7 cellular contexts compared by ENCODE assay signal in genomic region chr17:18490016-18490415, GRCh38. TPM values are rescaled to one million over a fixed set of nuclear protein-coding genes. Genes with fewer than 3 reads are reported as not detected.
"Had no signal": no experiment of that assay in that cellular context is flagged by ENCODE, and none has a peak within 500 bp of the region (broad histone marks: within the 10 kb centered on the region; RNA-seq: fewer than 3 reads in every experiment).

No MANE protein-coding gene starts in this region.

RNA-seq across cellular contexts. Expression of gene LGALS9C, which starts 13.4 kb away (rescaled TPM):
- total RNA-seq: activated B cell treated with CpG ODN at 0.5 μM for 24 hours; activated CD4-positive, alpha-beta T cell treated with anti-CD3 and anti-CD28 coated beads for 36 hours; activated CD4-positive, alpha-beta T cell treated with anti-CD3 and anti-CD28 coated beads, Interleukin-2, amount 10 ng/mL, durations not matched to agents 24 days and 14 days; activated CD8-positive, alpha-beta memory T cell treated with anti-CD3 and anti-CD28 coated beads for 36 hours; activated CD8-positive, alpha-beta T cell treated with anti-CD3 and anti-CD28 coated beads for 36 hours; T-helper 17 cell; WTC11 had no signal
